In genomic region chr20:8870652-8871051, GRCh38 we compare ENCODE assay signal across 23 cellular contexts.
"Had no signal": no experiment of that assay in that cellular context is flagged by ENCODE, and none has a peak within 500 bp of the region (broad histone marks: within the 10 kb centered on the region; RNA-seq: fewer than 3 reads in every experiment).

No MANE protein-coding gene starts in this region.

- H3K36me3 ChIP-seq: brain microvascular endothelial cell, WERI-Rb-1 had no signal

- H3K27me3 ChIP-seq: brain microvascular endothelial cell, dorsolateral prefrontal cortex had no signal

- DNase-seq: activated B cell treated with CpG ODN at 0.5 μM for 24 hours; activated CD4-positive, alpha-beta T cell treated with anti-CD3 and anti-CD28 coated beads for 48 hours; activated CD4-positive, alpha-beta T cell treated with anti-CD3 and anti-CD28 coated beads, Interleukin-2, amount 50 U/mL, for 1 hour; activated CD4-positive, alpha-beta T cell treated with anti-CD3 and anti-CD28 coated beads, Interleukin-2, amount 50 U/mL, for 48 hours; activated CD8-positive, alpha-beta memory T cell treated with anti-CD3 and anti-CD28 coated beads for 24 hours; activated CD8-positive, alpha-beta T cell treated with anti-CD3 and anti-CD28 coated beads for 36 hours; activated effector memory CD4-positive, alpha-beta T cell treated with Interleukin-2 at 50 U/mL for 16 hours; activated gamma-delta T cell treated with Interleukin-2 at 50 U/mL for 16 hours; activated naive CD4-positive, alpha-beta T cell treated with anti-CD3 and anti-CD28 coated beads, Interleukin-2, amount 50 U/mL, for 16 hours; activated naive CD4-positive, alpha-beta T cell treated with Interleukin-2 at 50 U/mL for 16 hours; activated T-cell treated with anti-CD3 and anti-CD28 coated beads, Interleukin-2, amount 50 U/mL, for 4 hours; amniotic stem cell; anterior cingulate cortex; brain microvascular endothelial cell; dorsolateral prefrontal cortex; effector memory CD4-positive, alpha-beta T cell; endodermal cell; foreskin fibroblast; T-helper 1 cell; T-helper 17 cell; T1000; WERI-Rb-1 had no signal

- H3K4me3 ChIP-seq: coronary artery, dorsolateral prefrontal cortex had no signal
